Comparison of ENCODE assay signal across 27 cellular contexts in the genomic region with DNA sequence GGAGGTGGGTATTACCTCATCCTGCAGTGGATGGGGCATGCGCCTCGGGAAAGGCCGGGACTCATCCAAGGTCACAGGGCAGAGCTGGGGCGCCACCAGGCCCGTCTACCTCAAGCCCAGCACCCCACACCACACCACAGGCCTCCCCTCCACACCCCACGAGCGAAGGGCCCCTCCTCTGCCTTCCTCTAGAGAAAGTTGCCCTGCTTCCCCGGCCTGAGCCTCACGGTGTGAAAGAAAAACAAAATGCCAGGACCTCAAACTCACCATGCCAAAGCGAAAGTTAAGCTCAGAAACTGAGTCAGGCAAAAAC.
DNase-seq lines count a peak whose midpoint lies in the region; ATAC-seq, FAIRE-seq and TF ChIP-seq lines count a peak whose summit lies in the region.
"Had no signal": no experiment of that assay in that cellular context is flagged by ENCODE, and none has a peak within 500 bp of the region (broad histone marks: within the 10 kb centered on the region; RNA-seq: fewer than 3 reads in every experiment).

No MANE protein-coding gene starts in this region.

- peak overlapping the region; percentile 66 to 90 (median 82) for H3K27ac ChIP-seq in heart right ventricle
- H3K27ac ChIP-seq in neural progenitor cell: no peak overlapping the region
- H3K27ac ChIP-seq: GM23248, neutrophil, SK-N-MC, tibial nerve, WERI-Rb-1 had no signal

- FAIRE-seq in D721Med (lab: Jason Lieb, UNC): no peak
- FAIRE-seq: endometrium, K562 had no signal

- 74 to 79% methylated on average over 10 of the region's 10 CpGs for WGBS in heart right ventricle, 2 donors

- intact Hi-C loops in heart right ventricle (cut with DNase I): loop anchor here in 1 of 10 donors (2.0 to 5.0 kb wide), 2 partner anchors 32 to 97 kb away; no protein-coding TSS in a partner anchor

- no peaks in the 10 kb centered on the region for H3K9me3 Mint-ChIP-seq in stimulated activated naive CD8-positive, alpha-beta T cell treated with anti-CD3 and anti-CD28 coated beads, Interleukin-15, amount 100 ng/mL, for 72 hours
- peaks cover 8% of the 10 kb centered on the region for H3K9me3 Mint-ChIP-seq in neural progenitor cell
- H3K9me3 Mint-ChIP-seq: immature natural killer cell had no signal

- H3K36me3 ChIP-seq in heart right ventricle: no peaks in the 10 kb centered on the region
- no peaks in the 10 kb centered on the region for H3K36me3 ChIP-seq in neural progenitor cell
- H3K36me3 ChIP-seq: BE2C, neutrophil, spleen, tibial nerve, WERI-Rb-1 had no signal

- no peak for DNase-seq in stimulated activated naive CD8-positive, alpha-beta T cell treated with anti-CD3 and anti-CD28 coated beads, Interleukin-15, amount 100 ng/mL, for 72 hours
- DNase-seq in stimulated activated naive CD8-positive, alpha-beta T cell treated with anti-CD3 and anti-CD28 coated beads, Interleukin-15, Interleukin-2, amounts not matched to agents 100 U/mL and 50 U/mL, for 24 hours: no peak
- DNase-seq in heart right ventricle (no peak), neural progenitor cell (ENCODE audit: low spot score) (no peak), D721Med (ENCODE audit: insufficient read length, low spot score) (no peak), NCI-H1048 (lab: John Stamatoyannopoulos, UW) (no peak)
- DNase-seq: activated gamma-delta T cell treated with Interleukin-2 at 50 U/mL for 16 hours; BE2C; COR-L47; cortex of kidney; GM23248; immature natural killer cell; NCI-H146; NCI-H2171 treated with DMSO at 0.1 percent for 48 hours; NCI-H526 treated with DMSO at 0.1 percent for 48 hours; spleen; stimulated activated CD4-positive, alpha-beta T cell treated with anti-CD3 and anti-CD28 coated beads, Interleukin-4, amount 100 ng/mL, for 1 hour; stimulated activated naive CD4-positive, alpha-beta T cell treated with Interleukin-2 at 50 U/mL for 16 hours; WERI-Rb-1 had no signal

- no peak overlapping the region for H3K27ac Mint-ChIP-seq in stimulated activated naive CD8-positive, alpha-beta T cell treated with anti-CD3 and anti-CD28 coated beads, Interleukin-15, amount 100 ng/mL, for 72 hours
- peak overlapping the region; percentile 93 for H3K27ac Mint-ChIP-seq in neural progenitor cell
- H3K27ac Mint-ChIP-seq: immature natural killer cell had no signal

- no peak overlapping the region for H3K9ac ChIP-seq in neural progenitor cell
- H3K9ac ChIP-seq: GM23248 had no signal

- H3K36me3 Mint-ChIP-seq in neural progenitor cell: peaks cover 5% of the 10 kb centered on the region
- H3K36me3 Mint-ChIP-seq: immature natural killer cell had no signal

- no peaks in the 10 kb centered on the region for H3K4me1 Mint-ChIP-seq in stimulated activated naive CD8-positive, alpha-beta T cell treated with anti-CD3 and anti-CD28 coated beads, Interleukin-15, amount 100 ng/mL, for 72 hours
- peaks cover 74% of the 10 kb centered on the region for H3K4me1 Mint-ChIP-seq in neural progenitor cell
- H3K4me1 Mint-ChIP-seq: immature natural killer cell had no signal

- H2AFZ ChIP-seq in neural progenitor cell (replicated peaks): no peak overlapping the region
- H2AFZ ChIP-seq: GM23248 had no signal

- H3F3A ChIP-seq in neural progenitor cell (ENCODE audit: low read depth): no peaks in the 10 kb centered on the region

- no peaks in the 10 kb centered on the region for H3K79me2 ChIP-seq in neural progenitor cell (ENCODE audit: low read depth)

- H4K20me1 ChIP-seq in neural progenitor cell (ENCODE audit: low read depth): no peaks in the 10 kb centered on the region

- no peaks in the 10 kb centered on the region for H3K27me3 ChIP-seq in heart right ventricle
- no peaks in the 10 kb centered on the region for H3K27me3 ChIP-seq in neural progenitor cell
- H3K27me3 ChIP-seq: BE2C, MG63, neutrophil, spleen, tibial nerve had no signal

- H3K27me3 Mint-ChIP-seq in stimulated activated naive CD8-positive, alpha-beta T cell treated with anti-CD3 and anti-CD28 coated beads, Interleukin-15, amount 100 ng/mL, for 72 hours: no peaks in the 10 kb centered on the region
- no peaks in the 10 kb centered on the region for H3K27me3 Mint-ChIP-seq in neural progenitor cell (ENCODE audit: insufficient read depth, low read depth)

- H3K4me1 ChIP-seq in heart right ventricle: peaks cover 0 to 23% (median 13%) of the 10 kb centered on the region in 9 donors
- H3K4me1 ChIP-seq in neural progenitor cell: peaks cover 17% of the 10 kb centered on the region
- H3K4me1 ChIP-seq: BE2C, tibial nerve had no signal

- H3K9me3 ChIP-seq in heart right ventricle: peaks cover 0 to 6% (median 0%) of the 10 kb centered on the region in 11 donors
- no peaks in the 10 kb centered on the region for H3K9me3 ChIP-seq in neural progenitor cell (ENCODE audit: low read depth)
- H3K9me3 ChIP-seq: BE2C, MG63, neutrophil had no signal

- H3K4me2 ChIP-seq in neural progenitor cell: no peak overlapping the region

- no peak overlapping the region for H3K4me3 Mint-ChIP-seq in stimulated activated naive CD8-positive, alpha-beta T cell treated with anti-CD3 and anti-CD28 coated beads, Interleukin-15, amount 100 ng/mL, for 72 hours
- no peak overlapping the region for H3K4me3 Mint-ChIP-seq in neural progenitor cell
- H3K4me3 Mint-ChIP-seq: immature natural killer cell had no signal

- ATAC-seq in stimulated activated naive CD8-positive, alpha-beta T cell treated with anti-CD3 and anti-CD28 coated beads, Interleukin-15, amount 100 ng/mL, for 72 hours: peak; percentile 37
- no peak for ATAC-seq in stimulated activated naive CD8-positive, alpha-beta T cell treated with anti-CD3 and anti-CD28 coated beads, Interleukin-15, Interleukin-2, amounts not matched to agents 100 U/mL and 50 U/mL, for 24 hours
- ATAC-seq in heart right ventricle: peak in 7 of 8 donors; percentile 14 to 63 (median 55)
- ATAC-seq in HG03095 (IDR thresholded peaks at IDR 0.05; ENCODE audit: unreplicated experiment): no peak
- ATAC-seq in HG02642 (IDR thresholded peaks at IDR 0.05; ENCODE audit: poor library complexity, unreplicated experiment): no peak
- ATAC-seq: K562 had no signal

- H3K4me3 ChIP-seq in heart right ventricle (no peak overlapping the region), neural progenitor cell (no peak overlapping the region)
- H3K4me3 ChIP-seq: GM23248, K562, MG63, SK-N-MC, spleen, tibial nerve had no signal

- TF ChIP-seq CTCF in heart right ventricle (IDR thresholded peaks at IDR 0.05) (no peak), neural progenitor cell (IDR thresholded peaks at IDR 0.05) (no peak), D721Med (IDR thresholded peaks at IDR 0.05; ENCODE audit: insufficient read depth, missing control alignments) (no peak)

Comparison
In these comparisons a context has a peak if more than half of its experiments do, and no peak if none do; other contexts are left out.
1. ATAC-seq: peak in stimulated activated naive CD8-positive, alpha-beta T cell treated with anti-CD3 and anti-CD28 coated beads, Interleukin-15, amount 100 ng/mL, for 72 hours (single experiment) and heart right ventricle (7 of 8); none in stimulated activated naive CD8-positive, alpha-beta T cell treated with anti-CD3 and anti-CD28 coated beads, Interleukin-15, Interleukin-2, amounts not matched to agents 100 U/mL and 50 U/mL, for 24 hours (single experiment), HG03095 (single experiment) and HG02642 (single experiment).